In the genomic region with DNA sequence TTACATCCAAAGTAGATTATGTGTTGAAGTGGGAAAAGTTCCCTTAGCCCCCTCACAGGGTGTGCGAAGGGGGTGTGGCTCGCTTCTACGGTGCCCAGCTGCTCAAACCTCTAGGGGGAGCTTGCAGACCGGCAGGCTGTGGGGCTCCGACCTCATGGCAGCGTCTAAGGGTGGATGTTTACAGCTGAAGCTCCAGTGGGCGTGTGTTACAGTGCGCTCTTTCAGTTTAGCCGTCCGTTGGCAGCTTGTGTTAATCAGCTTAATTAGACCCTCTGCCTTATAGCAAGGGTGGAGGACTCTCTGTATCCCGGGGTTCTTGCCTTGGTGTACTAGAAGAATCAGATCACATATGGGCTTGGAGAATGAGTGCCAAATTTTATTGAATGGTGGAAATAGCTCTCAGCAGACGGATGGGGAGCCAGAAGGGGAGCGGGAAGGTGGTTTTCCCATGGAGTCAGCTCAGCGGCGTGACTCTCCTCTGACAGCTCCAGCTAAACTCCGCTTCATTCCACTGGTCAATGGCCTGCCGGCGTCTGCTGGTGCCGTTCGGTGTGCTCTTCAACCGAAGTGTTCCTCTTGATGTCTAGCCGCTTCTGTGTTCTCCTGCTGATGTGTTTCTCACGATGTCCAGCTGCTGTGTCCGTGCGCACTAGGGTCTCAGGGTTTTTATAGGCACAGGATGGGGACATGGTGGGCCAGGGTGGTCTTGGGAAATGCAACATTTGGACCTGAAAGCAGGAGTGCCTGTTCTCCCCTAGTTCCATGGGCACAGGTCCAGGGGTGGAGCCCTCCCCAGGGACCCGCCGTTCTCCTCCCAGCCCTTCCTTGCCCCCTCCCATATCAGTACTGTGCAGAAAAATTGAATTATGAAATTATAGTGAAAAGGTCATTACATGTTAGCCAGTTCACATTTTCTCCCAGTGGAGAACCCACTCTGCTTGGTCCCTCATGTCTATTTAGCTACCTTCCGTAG, we compare ENCODE assay signal across 9 cellular contexts. TPM values are rescaled to one million over a fixed set of nuclear protein-coding genes. Genes with fewer than 3 reads are reported as not detected.
DNase-seq lines count a peak whose midpoint lies in the region; ATAC-seq and TF ChIP-seq lines count a peak whose summit lies in the region.
"Had no signal": no experiment of that assay in that cellular context is flagged by ENCODE, and none has a peak within 500 bp of the region (broad histone marks: within the 10 kb centered on the region; RNA-seq: fewer than 3 reads in every experiment).

No MANE protein-coding gene starts in this region.

- no peak overlapping the region for H4K5ac ChIP-seq in H9 (ENCODE audit: insufficient read length, low read depth, low read length)

- H2BK120ac ChIP-seq in H9 (ENCODE audit: low read depth, low read length, poor library complexity, severe bottlenecking) (no peak overlapping the region), mesenchymal stem cell (ENCODE audit: low read depth, low read length) (no peak overlapping the region)

- no peak overlapping the region for H4K91ac ChIP-seq in H9 (ENCODE audit: insufficient read length, low read depth, low read length)
- H4K91ac ChIP-seq in mesenchymal stem cell (ENCODE audit: low read length), result no peak overlapping the region

- H2BK12ac ChIP-seq in H9 (ENCODE audit: insufficient read length, low read depth, low read length) (no peak overlapping the region), mesenchymal stem cell (ENCODE audit: low read length in 2 of 2) (no peak overlapping the region)

- no peak for TF ChIP-seq POLR2A in thyroid gland (IDR thresholded peaks at IDR 0.05)

- no peaks in the 10 kb centered on the region for H3K36me3 ChIP-seq in mesenchymal stem cell (ENCODE audit: control insufficient read depth in 1 of 2, insufficient read depth in 2 of 2, low read depth in 1 of 2, low read length in 2 of 2)
- no peaks in the 10 kb centered on the region for H3K36me3 ChIP-seq in thyroid gland

- H3K4me3 Mint-ChIP-seq in H9, result peak overlapping the region in 1 of 2 experiments; percentile 53; a peak in 2 of 5 replicates
- no peak overlapping the region for H3K4me3 Mint-ChIP-seq in T-helper 17 cell

- H3K4me2 ChIP-seq in H9 (ENCODE audit: insufficient read depth, insufficient read length, low read length) (peak overlapping the region; percentile 28), mesenchymal stem cell (ENCODE audit: low read length, poor library complexity, severe bottlenecking) (no peak overlapping the region)

- H3T11ph ChIP-seq in H9 (ENCODE audit: low read length), result no peak overlapping the region

- no peak overlapping the region for H4K8ac ChIP-seq in H9 (replicated peaks; ENCODE audit: insufficient read length, low read depth, low read length)
- H4K8ac ChIP-seq in mesenchymal stem cell (ENCODE audit: low read length), result no peak overlapping the region

- no CpG with 5 or more reads among the region's 28 CpGs for WGBS in H9 (ENCODE audit: extremely low coverage, insufficient read length, low lambda C conversion rate)
- 59% methylated on average over 26 of the region's 28 CpGs for WGBS in mesenchymal stem cell
- WGBS in thyroid gland, 2 donors, result 36 to 38% methylated on average over 28 of the region's 28 CpGs

- H3K4me3 ChIP-seq in LNCaP clone FGC (ENCODE audit: low read depth, low read length) (0 out of 2 replicates have a peak overlapping the region, but pooled peaks have one; percentile 32), mesenchymal stem cell (ENCODE audit: insufficient read depth in 1 of 2, low read depth in 1 of 2, low read length in 2 of 2) (peak overlapping the region in 1 of 2 experiments; percentile 78), thyroid gland (replicated peaks in 1 of 3) (no peak overlapping the region)

- H3K27ac ChIP-seq in H9 (ENCODE audit: insufficient read length, low read depth, low read length), result no peak overlapping the region
- no peak overlapping the region for H3K27ac ChIP-seq in mesenchymal stem cell (ENCODE audit: low read length, poor library complexity, severe bottlenecking)
- no peak overlapping the region for H3K27ac ChIP-seq in thyroid gland

- H3K9me3 ChIP-seq in H9 (ENCODE audit: control insufficient read depth, low read depth, low read length) (no peaks in the 10 kb centered on the region), T-helper 17 cell (ENCODE audit: control insufficient read depth, low read length, poor library complexity, severe bottlenecking) (no peaks in the 10 kb centered on the region), mesenchymal stem cell (ENCODE audit: control insufficient read depth, low read length) (no peaks in the 10 kb centered on the region), thyroid gland (no peaks in the 10 kb centered on the region)

- H2BK20ac ChIP-seq in H9 (ENCODE audit: low read depth, low read length, poor library complexity, severe bottlenecking), result no peak overlapping the region

- H2BK15ac ChIP-seq in H9 (ENCODE audit: low read depth, low read length), result no peak overlapping the region
- no peak overlapping the region for H2BK15ac ChIP-seq in mesenchymal stem cell (ENCODE audit: low read depth, poor library complexity, severe bottlenecking)

- H3K18ac ChIP-seq in H9 (ENCODE audit: insufficient read length, low read depth, low read length) (no peak overlapping the region), mesenchymal stem cell (ENCODE audit: low read depth in 1 of 2, low read length in 2 of 2) (no peak overlapping the region)

- H3K23me2 ChIP-seq in H9 (ENCODE audit: insufficient read length, low read depth, low read length, poor library complexity, severe bottlenecking), result no peaks in the 10 kb centered on the region

- H3K36me3 Mint-ChIP-seq in H9 (ENCODE audit: insufficient read depth in 1 of 3, low read depth in 3 of 3) (no peaks in the 10 kb centered on the region), T-helper 17 cell (ENCODE audit: low read depth) (no peaks in the 10 kb centered on the region)

- H2BK5ac ChIP-seq in H9 (ENCODE audit: insufficient read length, low read length) (no peak overlapping the region), mesenchymal stem cell (ENCODE audit: low read depth, low read length, poor library complexity, severe bottlenecking) (no peak overlapping the region)

- no peaks in the 10 kb centered on the region for H3K79me2 ChIP-seq in H9 (ENCODE audit: insufficient read depth, low read length)

- H3K27me3 ChIP-seq in H9 (ENCODE audit: insufficient read depth, low read length) (no peaks in the 10 kb centered on the region), mesenchymal stem cell (ENCODE audit: control insufficient read depth in 1 of 2, insufficient read depth in 1 of 2, low read length in 2 of 2) (peaks cover 7 to 48% of the 10 kb centered on the region in 2 experiments), thyroid gland (no peaks in the 10 kb centered on the region)

- H3K27me3 Mint-ChIP-seq in H9 (ENCODE audit: low read depth), result peaks cover 2% of the 10 kb centered on the region; the same call in 1 of the 2 replicates
- H3K27me3 Mint-ChIP-seq in T-helper 17 cell, result peaks cover 70% of the 10 kb centered on the region

- ATAC-seq in T-helper 17 cell, result peak; percentile 79

- H3K4ac ChIP-seq in H9 (ENCODE audit: low read depth, low read length), result no peak overlapping the region
- no peak overlapping the region for H3K4ac ChIP-seq in mesenchymal stem cell (ENCODE audit: low read depth in 1 of 2, low read length in 2 of 2)

- H3K27ac Mint-ChIP-seq in H9 (no peak overlapping the region), T-helper 17 cell (no peak overlapping the region)

- intact Hi-C loops in thyroid gland (cut with DNase I), result loop anchor here (5.0 kb wide), 1 partner anchor 128 kb away; no protein-coding TSS in a partner anchor

- H2AK5ac ChIP-seq in H9 (ENCODE audit: insufficient read length, low read length) (no peak overlapping the region), mesenchymal stem cell (ENCODE audit: low read length, severe bottlenecking) (no peak overlapping the region)

- H3K9me3 Mint-ChIP-seq in H9, result no peaks in the 10 kb centered on the region

- DNase-seq in NCI-H345 (lab: John Stamatoyannopoulos, UW) (peak; percentile 59), NCI-H345 treated with DMSO at 0.1 percent for 48 hours (lab: John Stamatoyannopoulos, UW; ENCODE audit: unreplicated experiment) (no peak), H9 (peak; percentile 84), LNCaP clone FGC (ENCODE audit: low read depth) (no peak), T-helper 17 cell (no peak), dermis blood vessel endothelial cell (peak; percentile 79), mesenchymal stem cell (peak; percentile 73), thyroid gland (peak; percentile 21 to 34)

- H3K79me1 ChIP-seq in H9 (ENCODE audit: insufficient read depth, low read depth, low read length, poor library complexity, severe bottlenecking) (no peaks in the 10 kb centered on the region), mesenchymal stem cell (replicated peaks; ENCODE audit: low read length, poor library complexity, severe bottlenecking) (no peaks in the 10 kb centered on the region)

- H4K20me1 ChIP-seq in H9 (ENCODE audit: control insufficient read depth, insufficient read depth, insufficient read length), result no peaks in the 10 kb centered on the region

- H2AFZ ChIP-seq in H9 (ENCODE audit: low read length), result peak overlapping the region; percentile 79
- H2AFZ ChIP-seq in mesenchymal stem cell (ENCODE audit: low read depth, low read length), result no peak overlapping the region

- H3K23ac ChIP-seq in H9 (ENCODE audit: insufficient read length, low read depth, low read length), result no peak overlapping the region
- H3K23ac ChIP-seq in mesenchymal stem cell (ENCODE audit: low read length in 2 of 2), result no peak overlapping the region

- TF ChIP-seq CTCF in H9 (conservative IDR thresholded peaks at IDR 0.05) (peak; percentile 81), LNCaP clone FGC (IDR thresholded peaks at IDR 0.05; ENCODE audit: control insufficient read depth, extremely low read depth, insufficient read depth) (peak; percentile 67), thyroid gland (IDR thresholded peaks at IDR 0.05) (peak in 3 of 6 experiments; percentile 18 to 45 (median 45))

- H3K14ac ChIP-seq in H9 (ENCODE audit: insufficient read depth, low read length), result no peak overlapping the region
- H3K14ac ChIP-seq in mesenchymal stem cell (ENCODE audit: low read length in 2 of 2), result no peak overlapping the region

- H3K4me1 Mint-ChIP-seq in H9 (peaks cover 15 to 17% of the 10 kb centered on the region in 2 experiments), T-helper 17 cell (peaks cover 11% of the 10 kb centered on the region)

- no peak overlapping the region for H3K56ac ChIP-seq in H9 (ENCODE audit: insufficient read length, low read depth, low read length)

- H3K4me1 ChIP-seq in H9 (ENCODE audit: insufficient read depth, low read length) (no peaks in the 10 kb centered on the region), mesenchymal stem cell (ENCODE audit: control insufficient read depth, insufficient read depth, low read depth, low read length) (no peaks in the 10 kb centered on the region), thyroid gland (peaks cover 0 to 7% of the 10 kb centered on the region in 2 donors)

- H3K9ac ChIP-seq in H9 (ENCODE audit: extremely low read depth, insufficient read length, low read length) (no peak overlapping the region), mesenchymal stem cell (ENCODE audit: low read length) (peak overlapping the region; percentile 47)

RNA-seq across cellular contexts. Expression of a gene that starts 28.6 kb away (rescaled TPM):
- total RNA-seq in H9 (2021) (not detected in 2 replicates), T-helper 17 cell (not detected), dermis blood vessel endothelial cell (not detected in 2 replicates), thyroid gland (not detected)
- polyA plus RNA-seq in mesenchymal stem cell (2013, experiment 1 of 2), result not detected
- polyA plus RNA-seq in mesenchymal stem cell (2013, experiment 2 of 2), result not detected
- total RNA-seq: mononuclear cell had no signal

RNA-seq across cellular contexts. Expression of a gene that starts 43.1 kb away (rescaled TPM):
- total RNA-seq in H9 (2021) (not detected in 2 replicates), T-helper 17 cell (not detected), dermis blood vessel endothelial cell (not detected in 2 replicates), thyroid gland (not detected)
- polyA plus RNA-seq in mesenchymal stem cell (2013, experiment 1 of 2), result not detected
- not detected for polyA plus RNA-seq in mesenchymal stem cell (2013, experiment 2 of 2)
- total RNA-seq: mononuclear cell had no signal

RNA-seq across cellular contexts. Expression of a gene that starts 45.5 kb away (rescaled TPM):
- 15.6 and 16.5 TPM in 2 replicates for total RNA-seq in H9 (2021)
- 1 to 10 TPM; 4.7 to 5.4 TPM for total RNA-seq in T-helper 17 cell
- 7.8 and 8.2 TPM in 2 replicates for total RNA-seq in dermis blood vessel endothelial cell
- polyA plus RNA-seq in mesenchymal stem cell (2013, experiment 1 of 2), result 88.3 TPM
- 87.8 TPM for polyA plus RNA-seq in mesenchymal stem cell (2013, experiment 2 of 2)
- 10 to 100 TPM; 19.5 to 23.5 (median 21.3) TPM for total RNA-seq in thyroid gland

RNA-seq across cellular contexts. Expression of a gene that starts 46.9 kb away (rescaled TPM):
- total RNA-seq in H9 (2021) (not detected in 2 replicates), T-helper 17 cell (not detected), dermis blood vessel endothelial cell (not detected in 2 replicates), thyroid gland (not detected)
- polyA plus RNA-seq in mesenchymal stem cell (2013, experiment 1 of 2), result not detected
- polyA plus RNA-seq in mesenchymal stem cell (2013, experiment 2 of 2), result not detected
- total RNA-seq: mononuclear cell had no signal

RNA-seq across cellular contexts. Expression of a gene that starts 56.9 kb away (rescaled TPM):
- total RNA-seq in H9 (2021), result 0.07 TPM in 1 of 2 replicates, not detected in the other
- not detected for total RNA-seq in T-helper 17 cell
- not detected in 2 replicates for total RNA-seq in dermis blood vessel endothelial cell
- not detected for polyA plus RNA-seq in mesenchymal stem cell (2013, experiment 1 of 2)
- polyA plus RNA-seq in mesenchymal stem cell (2013, experiment 2 of 2), result not detected
- not detected for total RNA-seq in thyroid gland
- total RNA-seq: mononuclear cell had no signal

Comparison
In these comparisons a context has a peak if more than half of its experiments do, and no peak if none do; other contexts are left out.
1. DNase-seq: peak in NCI-H345 (single experiment), H9 (single experiment), dermis blood vessel endothelial cell (single experiment), mesenchymal stem cell (single experiment) and thyroid gland (2 of 2); none in NCI-H345 treated with DMSO at 0.1 percent for 48 hours (single experiment), LNCaP clone FGC (single experiment) and T-helper 17 cell (0 of 3).